13 cellular contexts compared by ENCODE assay signal in genomic region chr2:45177870-45178269, GRCh38.
DNase-seq lines count a peak whose midpoint lies in the region; ATAC-seq and TF ChIP-seq lines count a peak whose summit lies in the region.
"Had no signal": no experiment of that assay in that cellular context is flagged by ENCODE, and none has a peak within 500 bp of the region (broad histone marks: within the 10 kb centered on the region; RNA-seq: fewer than 3 reads in every experiment).

No MANE protein-coding gene starts in this region.

- peak overlapping the region; percentile 16; the same call in 1 of the 2 replicates for H3K4me2 ChIP-seq in IMR-90 (ENCODE audit: low read depth, low read length)

- H3K9me1 ChIP-seq in IMR-90 (ENCODE audit: insufficient read depth, low read length): 0 out of 2 replicates have a peak, but pooled peaks cover 3% of the 10 kb centered on the region

- intact Hi-C loops in IMR-90 (cut with micrococcal nuclease): no loop called here

- no peak overlapping the region for H3K27ac Mint-ChIP-seq in activated CD8-positive, alpha-beta T cell treated with anti-CD3 and anti-CD28 coated beads, Interleukin-2, amount 10 ng/mL, durations not matched to agents 7 days and 5 days
- H3K27ac Mint-ChIP-seq in mesothelial cell of epicardium: no peak overlapping the region
- H3K27ac Mint-ChIP-seq: activated naive CD8-positive, alpha-beta T cell treated with anti-CD3 and anti-CD28 coated beads, Interleukin-2, amount 50 U/mL, for 24 hours had no signal

- no peaks in the 10 kb centered on the region for H3K79me1 ChIP-seq in IMR-90 (ENCODE audit: low read depth in 1 of 2, low read length in 2 of 2)

- no peak overlapping the region for H3K56ac ChIP-seq in IMR-90 (ENCODE audit: extremely low read depth, insufficient read depth, low read length)

- CTCF ChIA-PET in IMR-90 (lab: Yijun Ruan, JAX): no interaction called here
- CTCF ChIA-PET in activated CD8-positive, alpha-beta T cell treated with anti-CD3 and anti-CD28 coated beads, Interleukin-2, amount 10 ng/mL, durations not matched to agents 7 days and 5 days (lab: Charles Lee): no interaction called here

- in situ Hi-C loops in IMR-90 (cut with MboI; ENCODE audit: low sequenced_read_pairs): no loop called here
- in situ Hi-C loops in astrocyte of the cerebellum (cut with HindIII; ENCODE audit: low sequenced_read_pairs): no loop called here

- TF ChIP-seq POLR2A in IMR-90 (IDR thresholded peaks at IDR 0.05; ENCODE audit: low read depth, low read length): no peak

- dilution Hi-C loops in IMR-90 (cut with HindIII; ENCODE audit: low sequenced_read_pairs, unreplicated experiment): no loop called here

- H2AFZ ChIP-seq in IMR-90 (replicated peaks; ENCODE audit: low read length, poor library complexity): no peak overlapping the region

- BruUV-seq in IMR-90 (replicated peaks; lab: Mats Ljungman, UMichigan): no TSS peak

- TF ChIP-seq RAD21 in IMR-90 (IDR thresholded peaks at IDR 0.05; ENCODE audit: low read length): no peak

- no peaks in the 10 kb centered on the region for H3K36me3 Mint-ChIP-seq in activated CD8-positive, alpha-beta T cell treated with anti-CD3 and anti-CD28 coated beads, Interleukin-2, amount 10 ng/mL, durations not matched to agents 7 days and 5 days (ENCODE audit: low read depth)
- H3K36me3 Mint-ChIP-seq in mesothelial cell of epicardium: no peaks in the 10 kb centered on the region

- H3K23ac ChIP-seq in IMR-90 (ENCODE audit: low read depth, low read length): no peak overlapping the region

- H3K27me3 ChIP-seq in IMR-90 (ENCODE audit: control insufficient read depth, insufficient read depth, low read length) (no peaks in the 10 kb centered on the region), kidney epithelial cell (ENCODE audit: control insufficient read depth, insufficient read depth, low read length) (no peaks in the 10 kb centered on the region)
- H3K27me3 ChIP-seq: pancreas had no signal

- peak; percentile 88 for DNase-seq in AG20443 (ENCODE audit: low spot score)
- peak; percentile 95 for DNase-seq in IMR-90
- peak; percentile 91 for DNase-seq in astrocyte of the cerebellum (ENCODE audit: low read depth)
- peak; percentile 87 for DNase-seq in kidney epithelial cell (ENCODE audit: low read depth)
- no peak for DNase-seq in DMS153 treated with DMSO at 0.1 percent for 48 hours (lab: John Stamatoyannopoulos, UW; ENCODE audit: unreplicated experiment)
- DNase-seq in activated CD8-positive, alpha-beta T cell treated with anti-CD3 and anti-CD28 coated beads, Interleukin-2, amount 10 ng/mL, durations not matched to agents 7 days and 5 days: no peak
- DNase-seq in mucosa of gallbladder (ENCODE audit: low spot score): no peak
- no peak for DNase-seq in mesothelial cell of epicardium (ENCODE audit: low spot score in 2 of 2, unreplicated experiment in 2 of 2)
- DNase-seq: activated naive CD8-positive, alpha-beta T cell treated with anti-CD3 and anti-CD28 coated beads, Interleukin-2, amount 50 U/mL, for 24 hours; left ventricle myocardium superior; NCI-H1694; pancreas; stimulated activated CD4-positive, alpha-beta T cell treated with anti-CD3 and anti-CD28 coated beads, Interleukin-4, amount 100 ng/mL, for 24 hours had no signal

- ATAC-seq in IMR-90 (ENCODE audit: low read depth): peak; percentile 53
- no peak for ATAC-seq in activated CD8-positive, alpha-beta T cell treated with anti-CD3 and anti-CD28 coated beads, Interleukin-2, amount 10 ng/mL, durations not matched to agents 7 days and 5 days
- ATAC-seq: activated naive CD8-positive, alpha-beta T cell treated with anti-CD3 and anti-CD28 coated beads, Interleukin-2, amount 50 U/mL, for 24 hours; left ventricle myocardium superior had no signal

- no peak overlapping the region for H2BK120ac ChIP-seq in IMR-90 (ENCODE audit: low read depth, low read length)

- H4K8ac ChIP-seq in IMR-90 (ENCODE audit: low read depth in 2 of 2, low read length in 2 of 2): no peak overlapping the region

- H4K91ac ChIP-seq in IMR-90 (ENCODE audit: insufficient read depth, low read depth, low read length): no peak overlapping the region

- H3K14ac ChIP-seq in IMR-90 (replicated peaks; ENCODE audit: low read depth, low read length): no peak overlapping the region

- no peak for TF ChIP-seq CTCF in IMR-90 (conservative IDR thresholded peaks at IDR 0.05; ENCODE audit: low read depth, low read length)
- TF ChIP-seq CTCF in astrocyte of the cerebellum (IDR thresholded peaks at IDR 0.05; ENCODE audit: low read depth, low read length, missing control alignments): no peak
- TF ChIP-seq CTCF in kidney epithelial cell (IDR thresholded peaks at IDR 0.05; ENCODE audit: insufficient read depth, low read length, poor library complexity, severe bottlenecking): no peak
- TF ChIP-seq CTCF in mesothelial cell of epicardium (IDR thresholded peaks at IDR 0.05; ENCODE audit: unreplicated experiment): no peak

- no peak overlapping the region for H3K18ac ChIP-seq in IMR-90 (ENCODE audit: low read depth, low read length)

- H2BK5ac ChIP-seq in IMR-90 (ENCODE audit: low read depth, low read length, poor library complexity, severe bottlenecking): no peak overlapping the region

- 18% methylated on average over 3 of the region's 9 CpGs; no CpG with 5 or more reads in 1 of the 2 experiments for WGBS in IMR-90 (ENCODE audit: extremely low coverage in 2 of 2, insufficient read length in 1 of 2), 2 experiments

- 0 out of 2 replicates have a peak overlapping the region, but pooled peaks have one; percentile 3 for H3K4ac ChIP-seq in IMR-90 (ENCODE audit: low read depth, low read length)

- H3K27ac ChIP-seq in IMR-90 (ENCODE audit: insufficient read depth, low read length): no peak overlapping the region
- H3K27ac ChIP-seq: pancreas had no signal

- H2AK5ac ChIP-seq in IMR-90 (ENCODE audit: low read depth, low read length): no peak overlapping the region

- no peak overlapping the region for H2AK9ac ChIP-seq in IMR-90 (replicated peaks; ENCODE audit: low read depth, low read length, poor library complexity)

- peaks cover 46% of the 10 kb centered on the region for H3K27me3 Mint-ChIP-seq in activated CD8-positive, alpha-beta T cell treated with anti-CD3 and anti-CD28 coated beads, Interleukin-2, amount 10 ng/mL, durations not matched to agents 7 days and 5 days (ENCODE audit: low read depth)
- H3K27me3 Mint-ChIP-seq in mesothelial cell of epicardium (ENCODE audit: low read depth): peaks cover 67% of the 10 kb centered on the region

- H3K9me3 ChIP-seq in IMR-90 (ENCODE audit: control insufficient read depth, insufficient read depth, low read length): no peaks in the 10 kb centered on the region
- H3K9me3 ChIP-seq: pancreas had no signal

- no peaks in the 10 kb centered on the region for H4K20me1 ChIP-seq in IMR-90 (ENCODE audit: insufficient read depth, low read length)

- no peak overlapping the region for H3K9ac ChIP-seq in IMR-90 (ENCODE audit: low read depth, low read length)

- no peak overlapping the region for H3K4me3 ChIP-seq in IMR-90 (ENCODE audit: insufficient read depth, low read depth, low read length)
- H3K4me3 ChIP-seq in astrocyte of the cerebellum (ENCODE audit: low read depth, low read length): no peak overlapping the region
- H3K4me3 ChIP-seq in kidney epithelial cell (ENCODE audit: low read depth, low read length): no peak overlapping the region
- H3K4me3 ChIP-seq: pancreas had no signal

- peaks cover 12% of the 10 kb centered on the region; the same call in 1 of the 2 replicates for H3K4me1 ChIP-seq in IMR-90 (ENCODE audit: control insufficient read depth, insufficient read depth, low read length)
- H3K4me1 ChIP-seq: pancreas had no signal

- H2BK20ac ChIP-seq in IMR-90 (ENCODE audit: low read depth, low read length): peak overlapping the region; percentile 60; the same call in 1 of the 2 replicates

- H4K5ac ChIP-seq in IMR-90 (ENCODE audit: low read depth, low read length): no peak overlapping the region

- no peak overlapping the region for H2BK15ac ChIP-seq in IMR-90 (ENCODE audit: low read depth, low read length)

- no peak overlapping the region for H3K4me3 Mint-ChIP-seq in activated CD8-positive, alpha-beta T cell treated with anti-CD3 and anti-CD28 coated beads, Interleukin-2, amount 10 ng/mL, durations not matched to agents 7 days and 5 days
- no peak overlapping the region for H3K4me3 Mint-ChIP-seq in mesothelial cell of epicardium
- H3K4me3 Mint-ChIP-seq: activated naive CD8-positive, alpha-beta T cell treated with anti-CD3 and anti-CD28 coated beads, Interleukin-2, amount 50 U/mL, for 24 hours had no signal

- no peaks in the 10 kb centered on the region for H3K9me3 Mint-ChIP-seq in activated CD8-positive, alpha-beta T cell treated with anti-CD3 and anti-CD28 coated beads, Interleukin-2, amount 10 ng/mL, durations not matched to agents 7 days and 5 days (ENCODE audit: insufficient read depth)
- peaks cover 9% of the 10 kb centered on the region for H3K9me3 Mint-ChIP-seq in mesothelial cell of epicardium

- POLR2A ChIA-PET in IMR-90 (lab: Charles Lee; ENCODE audit: unreplicated experiment): no interaction called here
- POLR2A ChIA-PET in activated CD8-positive, alpha-beta T cell treated with anti-CD3 and anti-CD28 coated beads, Interleukin-2, amount 10 ng/mL, durations not matched to agents 7 days and 5 days (lab: Charles Lee): no interaction called here

- H3K36me3 ChIP-seq in IMR-90 (ENCODE audit: control insufficient read depth, insufficient read depth, low read length) (no peaks in the 10 kb centered on the region), kidney epithelial cell (ENCODE audit: control insufficient read depth, insufficient read depth, low read length) (no peaks in the 10 kb centered on the region)
- H3K36me3 ChIP-seq: pancreas had no signal

- no peaks in the 10 kb centered on the region for H3K4me1 Mint-ChIP-seq in activated CD8-positive, alpha-beta T cell treated with anti-CD3 and anti-CD28 coated beads, Interleukin-2, amount 10 ng/mL, durations not matched to agents 7 days and 5 days (ENCODE audit: low read depth)
- no peaks in the 10 kb centered on the region for H3K4me1 Mint-ChIP-seq in mesothelial cell of epicardium

TF ChIP-seq in IMR-90, 13 proteins besides CTCF, POLR2A, EP300 and RAD21 (continues in another document):
- TF ChIP-seq SMC3 (IDR thresholded peaks at IDR 0.05; ENCODE audit: low read depth, low read length): no peak
- no peak for TF ChIP-seq USF2 (IDR thresholded peaks at IDR 0.05; ENCODE audit: low read depth, low read length)
- TF ChIP-seq NFE2L2 (IDR thresholded peaks at IDR 0.05; ENCODE audit: low read depth, low read length): peak; percentile 84
- 0 out of 2 replicates have a peak, but pooled peaks have one; percentile 12 for TF ChIP-seq FOS (IDR thresholded peaks at IDR 0.05; ENCODE audit: low read depth, low read length)
- no peak for TF ChIP-seq MAFK (IDR thresholded peaks at IDR 0.05; ENCODE audit: low read depth, low read length)

Comparison
In these comparisons a context has a peak if more than half of its experiments do, and no peak if none do; other contexts are left out.
1. DNase-seq: peak in AG20443 (single experiment), IMR-90 (single experiment), astrocyte of the cerebellum (single experiment) and kidney epithelial cell (single experiment); none in DMS153 treated with DMSO at 0.1 percent for 48 hours (single experiment), activated CD8-positive, alpha-beta T cell treated with anti-CD3 and anti-CD28 coated beads, Interleukin-2, amount 10 ng/mL, durations not matched to agents 7 days and 5 days (single experiment), mucosa of gallbladder (single experiment) and mesothelial cell of epicardium (0 of 2).